ENCODE assay signal across 10 cellular contexts in genomic region chr3:72492240-72492639, GRCh38. TPM values are rescaled to one million over a fixed set of nuclear protein-coding genes. Genes with fewer than 3 reads are reported as not detected.
A peak's percentile ranks its signal among the peaks of the same experiment; 100 is the strongest.
DNase-seq lines count a peak whose midpoint lies in the region; ATAC-seq and TF ChIP-seq lines count a peak whose summit lies in the region.
"Had no signal": no experiment of that assay in that cellular context is flagged by ENCODE, and none has a peak within 500 bp of the region (broad histone marks: within the 10 kb centered on the region; RNA-seq: fewer than 3 reads in every experiment).

No MANE protein-coding gene starts in this region.

- intact Hi-C loops in left cardiac atrium (cut with DNase I) = no loop called here

- H3K27me3 Mint-ChIP-seq in stimulated activated naive CD8-positive, alpha-beta T cell treated with anti-CD3 and anti-CD28 coated beads, Interleukin-15, amount 100 ng/mL, for 72 hours = peaks cover 7% of the 10 kb centered on the region

- ATAC-seq in left cardiac atrium (peak; percentile 77 to 79), GM18502 (IDR thresholded peaks at IDR 0.05; ENCODE audit: poor library complexity, unreplicated experiment) (no peak), GM21360 (IDR thresholded peaks at IDR 0.05; ENCODE audit: unreplicated experiment) (no peak)
- ATAC-seq in stimulated activated naive CD8-positive, alpha-beta T cell treated with anti-CD3 and anti-CD28 coated beads, Interleukin-15, amount 100 ng/mL, for 72 hours = no peak

- H3K4me3 ChIP-seq in astrocyte of the cerebellum (ENCODE audit: low read depth, low read length) (no peak overlapping the region), skeletal muscle cell (ENCODE audit: low read depth, low read length) (no peak overlapping the region)

- DNase-seq in GM04504 (ENCODE audit: low read depth) (peak; percentile 96), astrocyte of the cerebellum (ENCODE audit: low read depth) (peak; percentile 94), left cardiac atrium (peak; percentile 71), skeletal muscle cell (ENCODE audit: low read depth) (peak; percentile 81), NCI-H510A (lab: John Stamatoyannopoulos, UW) (no peak)
- DNase-seq in stimulated activated naive CD8-positive, alpha-beta T cell treated with anti-CD3 and anti-CD28 coated beads, Interleukin-15, amount 100 ng/mL, for 72 hours = no peak
- DNase-seq: DMS79 treated with DMSO at 0.1 percent for 48 hours, NCI-H446 treated with DMSO at 0.1 percent for 48 hours had no signal

- H3K27ac Mint-ChIP-seq in stimulated activated naive CD8-positive, alpha-beta T cell treated with anti-CD3 and anti-CD28 coated beads, Interleukin-15, amount 100 ng/mL, for 72 hours = no peak overlapping the region

- peaks cover 11% of the 10 kb centered on the region for H3K4me1 Mint-ChIP-seq in stimulated activated naive CD8-positive, alpha-beta T cell treated with anti-CD3 and anti-CD28 coated beads, Interleukin-15, amount 100 ng/mL, for 72 hours

- TF ChIP-seq CTCF in astrocyte of the cerebellum (IDR thresholded peaks at IDR 0.05; ENCODE audit: low read depth, low read length, missing control alignments) = no peak

- peaks cover 11 to 13% of the 10 kb centered on the region in 2 donors for H3K9me3 Mint-ChIP-seq in stimulated activated naive CD8-positive, alpha-beta T cell treated with anti-CD3 and anti-CD28 coated beads, Interleukin-15, amount 100 ng/mL, for 72 hours

- in situ Hi-C loops in astrocyte of the cerebellum (cut with HindIII; ENCODE audit: low sequenced_read_pairs) = no loop called here

- no peak overlapping the region for H3K4me3 Mint-ChIP-seq in stimulated activated naive CD8-positive, alpha-beta T cell treated with anti-CD3 and anti-CD28 coated beads, Interleukin-15, amount 100 ng/mL, for 72 hours

RNA-seq across cellular contexts. Expression of gene RYBP, which starts 45.8 kb away (rescaled TPM):
- 10 to 100 TPM in 1 of 2 donors, 1 to 10 TPM in 1; 8.7 to 10.3 TPM for total RNA-seq in left cardiac atrium

Comparison
In these comparisons a context has a peak if more than half of its experiments do, and no peak if none do; other contexts are left out.
1. DNase-seq: peak in GM04504 (single experiment), astrocyte of the cerebellum (single experiment), left cardiac atrium (single experiment) and skeletal muscle cell (single experiment); none in stimulated activated naive CD8-positive, alpha-beta T cell treated with anti-CD3 and anti-CD28 coated beads, Interleukin-15, amount 100 ng/mL, for 72 hours (0 of 2) and NCI-H510A (single experiment).
2. ATAC-seq: peak in left cardiac atrium (2 of 2); none in stimulated activated naive CD8-positive, alpha-beta T cell treated with anti-CD3 and anti-CD28 coated beads, Interleukin-15, amount 100 ng/mL, for 72 hours (single experiment), GM18502 (single experiment) and GM21360 (single experiment).